1 cellular context compared by ENCODE assay signal in the genomic region with DNA sequence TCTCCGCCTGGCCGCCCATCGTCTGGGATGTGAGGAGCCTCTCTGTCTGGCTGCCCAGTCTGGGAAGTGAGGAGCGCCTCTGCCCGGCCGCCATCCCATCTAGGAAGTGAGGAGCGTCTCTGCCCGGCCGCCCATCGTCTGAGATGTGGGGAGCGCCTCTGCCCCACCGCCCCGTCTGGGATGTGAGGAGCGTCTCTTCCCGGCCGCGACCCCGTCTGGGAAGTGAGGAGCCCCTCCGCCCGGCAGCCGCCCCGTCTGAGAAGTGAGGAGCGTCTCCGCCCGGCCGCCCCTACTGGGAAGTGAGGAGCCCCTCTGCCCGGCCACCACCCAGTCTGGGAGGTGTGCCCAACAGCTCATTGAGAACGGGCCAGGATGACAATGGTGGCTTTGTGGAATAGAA.
TF ChIP-seq lines count a peak whose summit lies in the region.
"Not testable (repeated sequence)": the region's sequence is repeated elsewhere in the genome, so short reads cannot be mapped to it uniquely, and the experiment has no call there.

No MANE protein-coding gene starts in this region.

- H3K4me1 ChIP-seq in HEK293 (ENCODE audit: control insufficient read depth, insufficient read depth, low read length), result not testable (repeated sequence)

- CTCF ChIA-PET in HEK293 (lab: Yijun Ruan, JAX), result not testable (repeated sequence)

- not testable (repeated sequence) for TF ChIP-seq CTCF in HEK293 (tag by site-specific recombination; IDR thresholded peaks at IDR 0.05)

- not testable (repeated sequence) for H3K27ac ChIP-seq in HEK293 (ENCODE audit: extremely low read depth, low read depth, low read length)

- not testable (repeated sequence) for H3K9me3 ChIP-seq in HEK293 (ENCODE audit: control insufficient read depth, insufficient read depth, low read depth, low read length)

- not testable (repeated sequence) for H3K36me3 ChIP-seq in HEK293 (ENCODE audit: control insufficient read depth in 2 of 2, insufficient read depth in 1 of 2, low read length in 2 of 2)

- H3K4me3 ChIP-seq in HEK293 (ENCODE audit: low read depth, low read length), result not testable (repeated sequence)

- POLR2A ChIA-PET in HEK293 (lab: Yijun Ruan, JAX), result not testable (repeated sequence)

TF ChIP-seq in HEK293, 187 proteins besides CTCF, POLR2A, EP300 and RAD21:
- TF ChIP-seq KLF1 (tag by site-specific recombination; IDR thresholded peaks at IDR 0.05), result peak; percentile 52
